Comparison of ENCODE assay signal across 16 cellular contexts in genomic region chr13:110523838-110524237, GRCh38. TPM values are rescaled to one million over a fixed set of nuclear protein-coding genes. Genes with fewer than 3 reads are reported as not detected.
A peak's percentile ranks its signal among the peaks of the same experiment; 100 is the strongest.
DNase-seq lines count a peak whose midpoint lies in the region; ATAC-seq and TF ChIP-seq lines count a peak whose summit lies in the region.
"Had no signal": no experiment of that assay in that cellular context is flagged by ENCODE, and none has a peak within 500 bp of the region (broad histone marks: within the 10 kb centered on the region; RNA-seq: fewer than 3 reads in every experiment).

No MANE protein-coding gene starts in this region.

- peak overlapping the region; percentile 74; the same call in 1 of the 2 replicates for H3K4me2 ChIP-seq in PC-3 (ENCODE audit: low read length)
- H3K4me2 ChIP-seq: SK-N-SH had no signal

- POLR2A ChIA-PET in PC-3 (lab: Charles Lee; ENCODE audit: unreplicated experiment), result no interaction called here

- H3K27me3 Mint-ChIP-seq in chondrocyte (ENCODE audit: low read depth), result no peaks in the 10 kb centered on the region

- H4K20me1 ChIP-seq in PC-3 (ENCODE audit: low read length), result no peaks in the 10 kb centered on the region

- H3K9me3 Mint-ChIP-seq in chondrocyte (ENCODE audit: low read depth), result no peaks in the 10 kb centered on the region
- H3K9me3 Mint-ChIP-seq: nephron had no signal

- no TSS peak for BruUV-seq in PC-3 (replicated peaks; lab: Mats Ljungman, UMichigan)

- H3K36me3 Mint-ChIP-seq in chondrocyte (ENCODE audit: low read depth), result no peaks in the 10 kb centered on the region

- intact Hi-C loops in PC-3 (cut with micrococcal nuclease), result no loop called here

- no peak for ATAC-seq in PC-3

- DNase-seq in PC-3, result no peak
- DNase-seq in chondrocyte (ENCODE audit: low spot score), result no peak
- no peak for DNase-seq in hippocampal formation (lab: John Stamatoyannopoulos, UW)
- DNase-seq in anterior cingulate cortex (lab: John Stamatoyannopoulos, UW), result no peak
- no peak for DNase-seq in NOMO-1 (lab: John Stamatoyannopoulos, UW; ENCODE audit: unreplicated experiment in 2 of 2)
- DNase-seq: cerebellar nuclear complex, DMS 273 treated with DMSO at 0.1 percent for 48 hours, IMR-90, NCI-H524 treated with DMSO at 0.1 percent for 48 hours, SK-N-SH, T1000, testis had no signal

- H3K9me2 ChIP-seq in PC-3 (replicated peaks; ENCODE audit: low read length), result no peaks in the 10 kb centered on the region
- H3K9me2 ChIP-seq: SK-N-SH had no signal

- CTCF ChIA-PET in PC-3 (lab: Charles Lee), result no interaction called here

- peaks cover 15% of the 10 kb centered on the region; the same call in 1 of the 2 replicates for H3K79me2 ChIP-seq in PC-3 (ENCODE audit: low read length)

- no peak overlapping the region for H3K4me3 Mint-ChIP-seq in chondrocyte (ENCODE audit: unreplicated experiment)
- H3K4me3 Mint-ChIP-seq: nephron had no signal

- no peak for TF ChIP-seq CTCF in PC-3 (conservative IDR thresholded peaks at IDR 0.05; ENCODE audit: low read depth, low read length)
- no peak for TF ChIP-seq CTCF in chondrocyte (IDR thresholded peaks at IDR 0.05)

- H3K27ac ChIP-seq in PC-3 (ENCODE audit: low read length) (peak overlapping the region; percentile 40), mucosa of rectum (ENCODE audit: low read depth in 2 of 2, low read length in 2 of 2) (peak overlapping the region; percentile 80 to 92), stomach smooth muscle (ENCODE audit: low read length) (peak overlapping the region; percentile 62)

- H3K36me3 ChIP-seq in PC-3 (ENCODE audit: low read depth, low read length) (no peaks in the 10 kb centered on the region), mucosa of rectum (ENCODE audit: control insufficient read depth in 2 of 2, insufficient read depth in 2 of 2, low read length in 2 of 2) (peaks cover 9 to 15% of the 10 kb centered on the region in 2 donors), stomach smooth muscle (ENCODE audit: control insufficient read depth in 2 of 2, insufficient read depth in 2 of 2, low read length in 2 of 2) (peaks cover 4 to 7% of the 10 kb centered on the region in 2 donors)

- H3K9ac ChIP-seq in PC-3 (ENCODE audit: low read length) (no peak overlapping the region), mucosa of rectum (ENCODE audit: low read depth in 1 of 2, low read length in 2 of 2) (peak overlapping the region in 1 of 2 donors; percentile 68), stomach smooth muscle (ENCODE audit: low read length in 2 of 2) (no peak overlapping the region)
- H3K9ac ChIP-seq: SK-N-SH had no signal

- H3K27ac Mint-ChIP-seq in chondrocyte (ENCODE audit: unreplicated experiment), result peak overlapping the region; percentile 87
- H3K27ac Mint-ChIP-seq: nephron had no signal

- H3K4me3 ChIP-seq in PC-3 (ENCODE audit: low read length) (no peak overlapping the region), mucosa of rectum (ENCODE audit: low read length in 2 of 2) (peak overlapping the region; percentile 6 to 14), stomach smooth muscle (ENCODE audit: low read length in 2 of 2) (peak overlapping the region in 1 of 2 donors; percentile 15)
- H3K4me3 ChIP-seq: testis had no signal

- H3K4me1 ChIP-seq in PC-3 (ENCODE audit: insufficient read depth, low read length) (peaks cover 18% of the 10 kb centered on the region), mucosa of rectum (ENCODE audit: control insufficient read depth in 2 of 2, insufficient read depth in 2 of 2, low read length in 2 of 2) (peaks cover 60 to 68% of the 10 kb centered on the region in 2 donors), stomach smooth muscle (ENCODE audit: control insufficient read depth, insufficient read depth, low read length) (peaks cover 69% of the 10 kb centered on the region)

- H3K9me3 ChIP-seq in PC-3 (ENCODE audit: low read length), result no peaks in the 10 kb centered on the region
- H3K9me3 ChIP-seq in mucosa of rectum (ENCODE audit: control insufficient read depth in 2 of 2, low read length in 2 of 2), result no peaks in the 10 kb centered on the region
- no peaks in the 10 kb centered on the region for H3K9me3 ChIP-seq in stomach smooth muscle (ENCODE audit: control insufficient read depth in 2 of 2, low read length in 2 of 2)
- H3K9me3 ChIP-seq: SK-N-SH, testis had no signal

- H3K27me3 ChIP-seq in PC-3 (ENCODE audit: low read length) (no peaks in the 10 kb centered on the region), mucosa of rectum (ENCODE audit: control insufficient read depth in 2 of 2, insufficient read depth in 2 of 2, low read length in 2 of 2) (no peaks in the 10 kb centered on the region), stomach smooth muscle (ENCODE audit: control insufficient read depth in 1 of 2, insufficient read depth in 2 of 2, low read length in 2 of 2) (no peaks in the 10 kb centered on the region)
- H3K27me3 ChIP-seq: testis had no signal

- H2AFZ ChIP-seq in PC-3 (ENCODE audit: low read length), result no peak overlapping the region

- H3K4me1 Mint-ChIP-seq in chondrocyte (ENCODE audit: low read depth), result peaks cover 89% of the 10 kb centered on the region

- no peaks in the 10 kb centered on the region for H3F3A ChIP-seq in PC-3 (ENCODE audit: low read length, unreplicated experiment)

RNA-seq across cellular contexts. Expression of gene RAB20, which starts 37.7 kb away (rescaled TPM):
- 22.9 and 27.9 TPM in 2 replicates for total RNA-seq in PC-3 (2014; rRNA removed)
- total RNA-seq in chondrocyte, result 3.6 to 7.8 TPM (median 6.3 TPM) in 3 replicates
- total RNA-seq: OCI-LY7 had no signal
